In genomic region chr14:21852775-21853174, GRCh38 we compare ENCODE assay signal across 13 cellular contexts.
A peak's percentile ranks its signal among the peaks of the same experiment; 100 is the strongest.
DNase-seq lines count a peak whose midpoint lies in the region; ATAC-seq lines count a peak whose summit lies in the region.
"Had no signal": no experiment of that assay in that cellular context is flagged by ENCODE, and none has a peak within 500 bp of the region (broad histone marks: within the 10 kb centered on the region; RNA-seq: fewer than 3 reads in every experiment).

No MANE protein-coding gene starts in this region.

- H3K9me3 ChIP-seq in SK-N-MC (ENCODE audit: low read depth, low read length) (no peaks in the 10 kb centered on the region), thymus (ENCODE audit: control insufficient read depth) (no peaks in the 10 kb centered on the region)
- H3K9me3 ChIP-seq: BLaER1 treated with 17β-estradiol and CSF1 and Interleukin-3, amounts not matched to agents 10 nM and 100 nM; left lung; suprapubic skin had no signal

- H3K4me1 Mint-ChIP-seq in activated naive CD4-positive, alpha-beta T cell treated with anti-CD3 and anti-CD28 coated beads, Interleukin-2, amount 10 ng/mL, durations not matched to agents 7 days and 5 days: peaks cover 13% of the 10 kb centered on the region
- peaks cover 11% of the 10 kb centered on the region for H3K4me1 Mint-ChIP-seq in activated naive CD8-positive, alpha-beta T cell treated with anti-CD3 and anti-CD28 coated beads for 36 hours

- WGBS in thymus: 90% methylated on average over 3 of the region's 3 CpGs

- peak overlapping the region; percentile 70 for H3K4me3 Mint-ChIP-seq in activated naive CD4-positive, alpha-beta T cell treated with anti-CD3 and anti-CD28 coated beads, Interleukin-2, amount 10 ng/mL, durations not matched to agents 7 days and 5 days
- H3K4me3 Mint-ChIP-seq in activated naive CD8-positive, alpha-beta T cell treated with anti-CD3 and anti-CD28 coated beads for 36 hours: peak overlapping the region; percentile 73
- H3K4me3 Mint-ChIP-seq: naive B cell had no signal

- no peak overlapping the region for H3K27ac ChIP-seq in SK-N-MC
- H3K27ac ChIP-seq in thymus (ENCODE audit: low read depth): peak overlapping the region; percentile 84
- H3K27ac ChIP-seq: BLaER1 treated with 17β-estradiol and CSF1 and Interleukin-3, amounts not matched to agents 10 nM and 100 nM; left lung; suprapubic skin had no signal

- peak overlapping the region; percentile 89 for H3K27ac Mint-ChIP-seq in activated naive CD4-positive, alpha-beta T cell treated with anti-CD3 and anti-CD28 coated beads, Interleukin-2, amount 10 ng/mL, durations not matched to agents 7 days and 5 days
- H3K27ac Mint-ChIP-seq in activated naive CD8-positive, alpha-beta T cell treated with anti-CD3 and anti-CD28 coated beads for 36 hours: peak overlapping the region; percentile 82
- H3K27ac Mint-ChIP-seq: naive B cell had no signal

- ATAC-seq in GM19035 (IDR thresholded peaks at IDR 0.05; ENCODE audit: unreplicated experiment): no peak

- H3K9ac ChIP-seq in SK-N-MC (ENCODE audit: insufficient read length): no peak overlapping the region

- H3K27me3 ChIP-seq in thymus (ENCODE audit: control insufficient read depth, insufficient read depth): no peaks in the 10 kb centered on the region
- H3K27me3 ChIP-seq: BLaER1 treated with 17β-estradiol and CSF1 and Interleukin-3, amounts not matched to agents 10 nM and 100 nM; left lung; suprapubic skin had no signal

- no peaks in the 10 kb centered on the region for H3K36me3 ChIP-seq in SK-N-MC (ENCODE audit: insufficient read depth, low read length)
- H3K36me3 ChIP-seq in thymus (ENCODE audit: control insufficient read depth, insufficient read depth): peaks cover 4% of the 10 kb centered on the region
- H3K36me3 ChIP-seq: BLaER1 treated with 17β-estradiol and CSF1 and Interleukin-3, amounts not matched to agents 10 nM and 100 nM; left lung; suprapubic skin had no signal

- no peak for DNase-seq in activated naive CD4-positive, alpha-beta T cell treated with anti-CD3 and anti-CD28 coated beads, Interleukin-2, amount 10 ng/mL, durations not matched to agents 7 days and 5 days
- DNase-seq in activated naive CD4-positive, alpha-beta T cell (lab: John Stamatoyannopoulos, UW): no peak
- DNase-seq in SK-N-MC (ENCODE audit: low read depth, low spot score) (no peak), SKM-1 (lab: John Stamatoyannopoulos, UW; ENCODE audit: unreplicated experiment) (no peak)
- no peak for DNase-seq in activated naive CD8-positive, alpha-beta T cell treated with anti-CD3 and anti-CD28 coated beads for 36 hours
- DNase-seq: NCI-H2029 treated with DMSO at 0.1 percent for 48 hours, NCI-H226 had no signal

- H3K4me3 ChIP-seq in SK-N-MC: peak overlapping the region; percentile 59
- H3K4me3 ChIP-seq in thymus (ENCODE audit: low read length): peak overlapping the region; percentile 44
- H3K4me3 ChIP-seq: BLaER1 treated with 17β-estradiol and CSF1 and Interleukin-3, amounts not matched to agents 10 nM and 100 nM; left lung; suprapubic skin had no signal

- H3K27me3 Mint-ChIP-seq in activated naive CD4-positive, alpha-beta T cell treated with anti-CD3 and anti-CD28 coated beads, Interleukin-2, amount 10 ng/mL, durations not matched to agents 7 days and 5 days: peaks cover 13% of the 10 kb centered on the region
- peaks cover 9% of the 10 kb centered on the region for H3K27me3 Mint-ChIP-seq in activated naive CD8-positive, alpha-beta T cell treated with anti-CD3 and anti-CD28 coated beads for 36 hours

- no peaks in the 10 kb centered on the region for H3K4me1 ChIP-seq in thymus (ENCODE audit: control insufficient read depth, insufficient read depth, low read length)
- H3K4me1 ChIP-seq: BLaER1 treated with 17β-estradiol and CSF1 and Interleukin-3, amounts not matched to agents 10 nM and 100 nM; left lung; suprapubic skin had no signal

- H3K36me3 Mint-ChIP-seq in activated naive CD4-positive, alpha-beta T cell treated with anti-CD3 and anti-CD28 coated beads, Interleukin-2, amount 10 ng/mL, durations not matched to agents 7 days and 5 days: peaks cover 24% of the 10 kb centered on the region
- peaks cover 2% of the 10 kb centered on the region for H3K36me3 Mint-ChIP-seq in activated naive CD8-positive, alpha-beta T cell treated with anti-CD3 and anti-CD28 coated beads for 36 hours
- H3K36me3 Mint-ChIP-seq: naive B cell had no signal

- CTCF ChIA-PET in activated naive CD4-positive, alpha-beta T cell treated with anti-CD3 and anti-CD28 coated beads, Interleukin-2, amount 10 ng/mL, durations not matched to agents 7 days and 5 days (lab: Charles Lee): interaction anchor here (1.0 to 3.4 kb wide), 9 partner anchors 9 to 718 kb away, joined by 3 to 22 read pairs (median 4); no protein-coding TSS in a partner anchor

- no peaks in the 10 kb centered on the region for H3K9me3 Mint-ChIP-seq in activated naive CD4-positive, alpha-beta T cell treated with anti-CD3 and anti-CD28 coated beads, Interleukin-2, amount 10 ng/mL, durations not matched to agents 7 days and 5 days
- no peaks in the 10 kb centered on the region for H3K9me3 Mint-ChIP-seq in activated naive CD8-positive, alpha-beta T cell treated with anti-CD3 and anti-CD28 coated beads for 36 hours
- H3K9me3 Mint-ChIP-seq: naive B cell had no signal
